In genomic region chr20:33442136-33443005, GRCh38 we compare ENCODE assay signal across 8 cellular contexts. TPM values are rescaled to one million over a fixed set of nuclear protein-coding genes. Genes with fewer than 3 reads are reported as not detected.
DNase-seq lines count a peak whose midpoint lies in the region; ATAC-seq and TF ChIP-seq lines count a peak whose summit lies in the region.

No MANE protein-coding gene starts in this region.

- TF ChIP-seq CTCF in DOHH2 (IDR thresholded peaks at IDR 0.05; ENCODE audit: low read depth, low read length, poor library complexity, severe bottlenecking) = no peak
- TF ChIP-seq CTCF in RWPE2 (IDR thresholded peaks at IDR 0.05; ENCODE audit: poor library complexity, severe bottlenecking) = no peak
- TF ChIP-seq CTCF in psoas muscle (IDR thresholded peaks at IDR 0.05) = no peak

- no peaks in the 10 kb centered on the region for H3K36me3 ChIP-seq in DOHH2 (ENCODE audit: control insufficient read depth, low read length)
- H3K36me3 ChIP-seq in RWPE2 (ENCODE audit: low read depth) = no peaks in the 10 kb centered on the region
- H3K36me3 ChIP-seq in esophagus (ENCODE audit: control insufficient read depth in 2 of 2, insufficient read depth in 2 of 2, low read length in 1 of 2) = no peaks in the 10 kb centered on the region
- peaks cover 0 to 15% of the 10 kb centered on the region in 2 donors for H3K36me3 ChIP-seq in psoas muscle (ENCODE audit: insufficient read depth in 1 of 2, low read depth in 1 of 2)

- peaks cover 15% of the 10 kb centered on the region for H3K79me2 ChIP-seq in DOHH2 (ENCODE audit: control insufficient read depth, low read length)

- H3K4me2 ChIP-seq in DOHH2 (ENCODE audit: low read length) = peak overlapping the region; percentile 89

- no peaks in the 10 kb centered on the region for H4K20me1 ChIP-seq in DOHH2 (ENCODE audit: control insufficient read depth, insufficient read depth, low read depth, low read length)

- ATAC-seq in RWPE2 (ENCODE audit: low read depth) (no peak), psoas muscle (no peak), HG03280 (IDR thresholded peaks at IDR 0.05; ENCODE audit: unreplicated experiment) (no peak)

- H3K27ac ChIP-seq in DOHH2 (ENCODE audit: low read depth, low read length) (peak overlapping the region; percentile 71; the same call in 1 of the 2 replicates), RWPE2 (ENCODE audit: poor library complexity, severe bottlenecking) (no peak overlapping the region), esophagus (ENCODE audit: low read depth in 2 of 2, low read length in 1 of 2) (peak overlapping the region in 1 of 2 donors; percentile 74), psoas muscle (peak overlapping the region; percentile 90)

- H3F3A ChIP-seq in DOHH2 (ENCODE audit: control insufficient read depth, insufficient read depth) = peaks cover 28% of the 10 kb centered on the region

- H3K4me1 ChIP-seq in DOHH2 (ENCODE audit: control insufficient read depth, low read length) = peaks cover 82% of the 10 kb centered on the region
- H3K4me1 ChIP-seq in RWPE2 (ENCODE audit: insufficient read depth, poor library complexity, severe bottlenecking) = no peaks in the 10 kb centered on the region
- H3K4me1 ChIP-seq in esophagus (ENCODE audit: control insufficient read depth in 2 of 2, insufficient read depth in 2 of 2, low read length in 1 of 2) = peaks cover 2 to 7% of the 10 kb centered on the region in 2 donors
- H3K4me1 ChIP-seq in psoas muscle = peaks cover 33% of the 10 kb centered on the region

- intact Hi-C loops in psoas muscle (cut with DNase I) = loop anchor here (5.0 kb wide), 1 partner anchor 40 kb away; the partner anchor contains the start of gene CDK5RAP1 (in 2 of the 2)

- peak overlapping the region; percentile 77 for H3K4me3 ChIP-seq in DOHH2 (ENCODE audit: low read length)
- peak overlapping the region; percentile 93 for H3K4me3 ChIP-seq in RWPE2 (ENCODE audit: severe bottlenecking)
- peak overlapping the region; percentile 69 to 83 for H3K4me3 ChIP-seq in esophagus (ENCODE audit: low read depth in 1 of 2, low read length in 2 of 2)
- peak overlapping the region; percentile 71 for H3K4me3 ChIP-seq in psoas muscle

- 63 to 68% methylated on average over 9 of the region's 9 CpGs for WGBS in esophagus, 2 donors
- 38 to 51% (median 41%) methylated on average over 9 of the region's 9 CpGs for WGBS in psoas muscle, 3 donors

- H3K27me3 ChIP-seq in DOHH2 (ENCODE audit: control insufficient read depth, low read length) (no peaks in the 10 kb centered on the region), RWPE2 (ENCODE audit: insufficient read depth, poor library complexity, severe bottlenecking) (no peaks in the 10 kb centered on the region), esophagus (ENCODE audit: control insufficient read depth in 1 of 2, insufficient read depth in 2 of 2, low read length in 2 of 2) (no peaks in the 10 kb centered on the region), psoas muscle (ENCODE audit: insufficient read depth in 3 of 3, low read length in 2 of 3) (no peaks in the 10 kb centered on the region)

- DNase-seq in RWPE2 (ENCODE audit: low spot score) = no peak
- DNase-seq in psoas muscle = no peak
- no peak for DNase-seq in NCI-H2081 (lab: John Stamatoyannopoulos, UW)
- no peak for DNase-seq in AG08395 (ENCODE audit: low spot score)
- no peak for DNase-seq in ureter (ENCODE audit: low spot score)

- H3K9me3 ChIP-seq in DOHH2 (ENCODE audit: control insufficient read depth, insufficient read depth, low read length) (no peaks in the 10 kb centered on the region), RWPE2 (ENCODE audit: severe bottlenecking) (no peaks in the 10 kb centered on the region), esophagus (ENCODE audit: control insufficient read depth in 2 of 2, insufficient read depth in 1 of 2, low read depth in 1 of 2, low read length in 1 of 2) (peaks cover 0 to 2% of the 10 kb centered on the region in 2 donors), psoas muscle (no peaks in the 10 kb centered on the region)

- H3K9me2 ChIP-seq in DOHH2 (replicated peaks; ENCODE audit: control insufficient read depth, low read length) = no peaks in the 10 kb centered on the region

RNA-seq across cellular contexts. Expression of gene SNTA1, which starts 1.2 kb away (rescaled TPM):
- 10 to 100 TPM in 1 of 2 donors, 1 to 10 TPM in 1; 6.1 to 10.9 TPM for polyA plus RNA-seq in esophagus
- 100 to 1,000 TPM; 102 to 150 (median 129) TPM for total RNA-seq in psoas muscle
- polyA plus RNA-seq in psoas muscle = 100 to 1,000 TPM in 2 of 3 donors, 10 to 100 TPM in 1; 36.6 to 196 (median 165) TPM
- total RNA-seq in ureter = 9.6 TPM

RNA-seq across cellular contexts. Expression of gene CDK5RAP1, which starts 41.1 kb away (rescaled TPM):
- polyA plus RNA-seq in esophagus (10 to 100 TPM; 19.5 to 29.2 TPM), psoas muscle (10 to 100 TPM; 25.8 to 43.3 (median 26.2) TPM)
- total RNA-seq in psoas muscle (10 to 100 TPM; 14.7 to 28.4 (median 22.8) TPM), ureter (24.9 TPM)

RNA-seq across cellular contexts. Expression of gene CBFA2T2, which starts 47.5 kb away (rescaled TPM):
- polyA plus RNA-seq in esophagus (1 to 10 TPM; 4.7 to 8.5 TPM), psoas muscle (1 to 10 TPM; 3.8 to 6.6 (median 3.9) TPM)
- total RNA-seq in psoas muscle (1 to 10 TPM; 7.0 to 9.3 (median 7.7) TPM), ureter (20.7 TPM)
